Comparison of ENCODE assay signal across 1 cellular context in the genomic region with DNA sequence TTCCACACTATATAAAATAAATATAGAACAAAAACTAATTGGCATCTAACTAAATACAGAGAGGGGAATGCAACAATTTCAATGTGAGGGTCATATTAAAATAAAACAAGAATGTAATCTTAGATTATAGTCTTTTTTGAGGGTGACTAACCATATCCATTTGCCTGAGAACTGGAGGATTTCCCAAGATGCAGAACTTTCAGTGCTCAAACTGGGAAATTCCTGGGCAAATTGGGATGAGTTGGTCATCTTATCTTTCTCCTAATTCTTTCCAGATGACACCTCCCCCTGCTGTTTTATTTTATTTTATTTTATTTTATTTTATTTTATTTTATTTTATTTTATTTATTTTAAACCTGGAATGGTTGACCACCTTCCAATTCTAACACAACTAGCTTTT.
TF ChIP-seq lines count a peak whose summit lies in the region.

No MANE protein-coding gene starts in this region.

TF ChIP-seq in IMR-90, 13 proteins besides CTCF, POLR2A, EP300 and RAD21 (continued from another document):
- TF ChIP-seq MAZ (IDR thresholded peaks at IDR 0.05; ENCODE audit: borderline replicate concordance, low read depth, low read length): no peak
- no peak for TF ChIP-seq USF2 (IDR thresholded peaks at IDR 0.05; ENCODE audit: low read depth, low read length)
- TF ChIP-seq RFX5 (IDR thresholded peaks at IDR 0.05; ENCODE audit: low read depth, low read length): no peak
